In the genomic region with DNA sequence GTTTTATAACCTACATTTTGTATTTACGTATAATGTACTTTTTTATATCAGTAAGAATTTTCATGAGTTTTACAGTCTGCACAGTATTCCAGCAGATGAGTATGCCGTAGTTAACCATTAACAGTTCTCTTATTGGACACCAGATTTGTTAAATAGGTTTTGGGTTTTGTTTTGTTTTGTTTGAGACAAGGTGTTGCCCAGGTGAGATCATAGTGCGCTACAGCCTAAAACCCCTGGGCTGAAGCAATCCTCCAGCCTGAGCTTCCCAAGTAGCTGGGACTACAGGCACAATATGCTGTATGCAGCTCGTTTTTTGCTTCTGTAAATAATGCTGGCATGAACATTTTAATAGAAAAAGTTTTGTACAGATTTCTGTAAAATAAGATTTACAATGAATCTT, we compare ENCODE assay signal across 1 cellular context.
TF ChIP-seq lines count a peak whose summit lies in the region.

No MANE protein-coding gene starts in this region.

TF ChIP-seq in IMR-90, 13 proteins besides CTCF, POLR2A, EP300 and RAD21 (continued from another document):
- TF ChIP-seq SMC3 (IDR thresholded peaks at IDR 0.05; ENCODE audit: low read depth, low read length) (no peak), BHLHE40 (IDR thresholded peaks at IDR 0.05; ENCODE audit: low read depth, low read length) (no peak), CEBPB (IDR thresholded peaks at IDR 0.05; ENCODE audit: low read depth, low read length) (no peak), ELK1 (IDR thresholded peaks at IDR 0.05; ENCODE audit: borderline replicate concordance, low read depth, low read length) (no peak), USF2 (IDR thresholded peaks at IDR 0.05; ENCODE audit: low read depth, low read length) (no peak), MXI1 (IDR thresholded peaks at IDR 0.05; ENCODE audit: borderline replicate concordance, low read depth, low read length) (no peak), RCOR1 (IDR thresholded peaks at IDR 0.05; ENCODE audit: insufficient replicate concordance, low read length) (no peak), FOS (IDR thresholded peaks at IDR 0.05; ENCODE audit: low read depth, low read length) (no peak), MAFK (IDR thresholded peaks at IDR 0.05; ENCODE audit: low read depth, low read length) (no peak), CHD1 (IDR thresholded peaks at IDR 0.05; ENCODE audit: low read depth, low read length) (no peak), RFX5 (IDR thresholded peaks at IDR 0.05; ENCODE audit: low read depth, low read length) (no peak)
